16 cellular contexts compared by ENCODE assay signal in genomic region chr15:64029111-64029510, GRCh38. TPM values are rescaled to one million over a fixed set of nuclear protein-coding genes. Genes with fewer than 3 reads are reported as not detected.
DNase-seq lines count a peak whose midpoint lies in the region; ATAC-seq and TF ChIP-seq lines count a peak whose summit lies in the region.
"Had no signal": no experiment of that assay in that cellular context is flagged by ENCODE, and none has a peak within 500 bp of the region (broad histone marks: within the 10 kb centered on the region; RNA-seq: fewer than 3 reads in every experiment).

No MANE protein-coding gene starts in this region.

- in situ Hi-C loops in KBM-7 (cut with MboI; ENCODE audit: low pct_unique_long_range_greater_than_20kb, low sequenced_read_pairs): no loop called here

- peaks cover 22% of the 10 kb centered on the region for H3K4me1 Mint-ChIP-seq in activated naive CD8-positive, alpha-beta T cell (ENCODE audit: low read depth)
- H3K4me1 Mint-ChIP-seq in activated naive CD8-positive, alpha-beta T cell treated with anti-CD3 and anti-CD28 coated beads for 36 hours: peaks cover 20% of the 10 kb centered on the region
- H3K4me1 Mint-ChIP-seq in nephron progenitor cell: no peaks in the 10 kb centered on the region
- H3K4me1 Mint-ChIP-seq: nephron had no signal

- no peak for ATAC-seq in GM19395 (IDR thresholded peaks at IDR 0.05; ENCODE audit: unreplicated experiment)

- TF ChIP-seq CTCF in nephron progenitor cell (IDR thresholded peaks at IDR 0.05): no peak

- H3K27ac Mint-ChIP-seq in activated naive CD8-positive, alpha-beta T cell: peak overlapping the region; percentile 52
- no peak overlapping the region for H3K27ac Mint-ChIP-seq in activated naive CD8-positive, alpha-beta T cell treated with anti-CD3 and anti-CD28 coated beads for 36 hours
- H3K27ac Mint-ChIP-seq in nephron progenitor cell: peak overlapping the region; percentile 67
- H3K27ac Mint-ChIP-seq: activated T-cell treated with anti-CD3 and anti-CD28 coated beads, Interleukin-2, amount 50 U/mL, for 24 hours; nephron had no signal

- no peak overlapping the region for H3K4me3 Mint-ChIP-seq in activated naive CD8-positive, alpha-beta T cell
- H3K4me3 Mint-ChIP-seq in activated naive CD8-positive, alpha-beta T cell treated with anti-CD3 and anti-CD28 coated beads for 36 hours: no peak overlapping the region
- no peak overlapping the region for H3K4me3 Mint-ChIP-seq in nephron progenitor cell
- H3K4me3 Mint-ChIP-seq: activated T-cell treated with anti-CD3 and anti-CD28 coated beads, Interleukin-2, amount 50 U/mL, for 24 hours; nephron had no signal

- no peak for DNase-seq in activated naive CD8-positive, alpha-beta T cell treated with anti-CD3 and anti-CD28 coated beads for 36 hours
- DNase-seq in anterior cingulate cortex (lab: John Stamatoyannopoulos, UW): peak in 46 of 58 donors; percentile 8 to 86 (median 57)
- DNase-seq in nephron progenitor cell: no peak
- no peak for DNase-seq in NK-92 (lab: John Stamatoyannopoulos, UW; ENCODE audit: unreplicated experiment)
- DNase-seq in KBM-7: no peak
- DNase-seq: activated CD4-positive, alpha-beta T cell treated with anti-CD3 and anti-CD28 coated beads for 1 hour; activated T-cell treated with anti-CD3 and anti-CD28 coated beads, Interleukin-2, amount 50 U/mL, for 24 hours; IMR-90; NCI-H1092; NCI-H524; stimulated activated naive CD4-positive, alpha-beta T cell had no signal

- H3K9me3 Mint-ChIP-seq in activated naive CD8-positive, alpha-beta T cell (ENCODE audit: low read depth): no peaks in the 10 kb centered on the region
- no peaks in the 10 kb centered on the region for H3K9me3 Mint-ChIP-seq in activated naive CD8-positive, alpha-beta T cell treated with anti-CD3 and anti-CD28 coated beads for 36 hours
- no peaks in the 10 kb centered on the region for H3K9me3 Mint-ChIP-seq in nephron progenitor cell
- H3K9me3 Mint-ChIP-seq: activated T-cell treated with anti-CD3 and anti-CD28 coated beads, Interleukin-2, amount 50 U/mL, for 24 hours; nephron had no signal

- no peaks in the 10 kb centered on the region for H3K36me3 Mint-ChIP-seq in activated naive CD8-positive, alpha-beta T cell
- no peaks in the 10 kb centered on the region for H3K36me3 Mint-ChIP-seq in activated naive CD8-positive, alpha-beta T cell treated with anti-CD3 and anti-CD28 coated beads for 36 hours
- no peaks in the 10 kb centered on the region for H3K36me3 Mint-ChIP-seq in nephron progenitor cell (ENCODE audit: low read depth)

- H3K27me3 Mint-ChIP-seq in activated naive CD8-positive, alpha-beta T cell: no peaks in the 10 kb centered on the region
- no peaks in the 10 kb centered on the region for H3K27me3 Mint-ChIP-seq in activated naive CD8-positive, alpha-beta T cell treated with anti-CD3 and anti-CD28 coated beads for 36 hours
- peaks cover 14% of the 10 kb centered on the region for H3K27me3 Mint-ChIP-seq in nephron progenitor cell (ENCODE audit: low read depth, poor library complexity)
- H3K27me3 Mint-ChIP-seq: activated T-cell treated with anti-CD3 and anti-CD28 coated beads, Interleukin-2, amount 50 U/mL, for 24 hours had no signal

- peak overlapping the region; percentile 94 for H3K27ac ChIP-seq in temporal lobe (ENCODE audit: low read depth, low read length)
- H3K27ac ChIP-seq: esophagus muscularis mucosa had no signal

RNA-seq across cellular contexts. Expression of gene DAPK2, which starts 17.2 kb away (rescaled TPM):
- under 1 TPM; 0.29 to 0.60 TPM for total RNA-seq in activated naive CD8-positive, alpha-beta T cell treated with anti-CD3 and anti-CD28 coated beads for 36 hours
- 3.4 TPM for total RNA-seq in temporal lobe

Comparison
In these comparisons a context has a peak if more than half of its experiments do, and no peak if none do; other contexts are left out.
1. DNase-seq: peak in anterior cingulate cortex (46 of 58); none in activated naive CD8-positive, alpha-beta T cell treated with anti-CD3 and anti-CD28 coated beads for 36 hours (single experiment), nephron progenitor cell (single experiment), NK-92 (single experiment) and KBM-7 (single experiment).